8 cellular contexts compared by ENCODE assay signal in genomic region chr2:88691339-88692183, GRCh38. TPM values are rescaled to one million over a fixed set of nuclear protein-coding genes. Genes with fewer than 3 reads are reported as not detected.
A peak's percentile ranks its signal among the peaks of the same experiment; 100 is the strongest.
DNase-seq lines count a peak whose midpoint lies in the region; TF ChIP-seq lines count a peak whose summit lies in the region.

RPIA (plus strand) TSS chr2:88691673; CDS start chr2:88691699, 26 bp downstream.

- DNase-seq in COR-L47 (lab: John Stamatoyannopoulos, UW) (peak; percentile 98), GM20000 (ENCODE audit: low spot score) (peak; percentile 97), HT-29 (ENCODE audit: low spot score) (peak; percentile 98), medulla oblongata (ENCODE audit: extremely low spot score) (peak; percentile 99)
- peak; percentile 98 for DNase-seq in NK-92 treated with Interleukin-12 subunit alpha and Interleukin-12 subunit beta, amount 100 ng/mL, for 24 hours (lab: John Stamatoyannopoulos, UW)
- DNase-seq in activated CD8-positive, alpha-beta memory T cell treated with anti-CD3 and anti-CD28 coated beads for 24 hours, result peak; percentile 98
- DNase-seq in effector memory CD4-positive, alpha-beta T cell, result peak; percentile 94 to 98 (median 98)
- peak; percentile 98 for DNase-seq in stimulated activated CD8-positive, alpha-beta memory T cell treated with anti-CD3 and anti-CD28 coated beads, Interleukin-12 subunit alpha, Interleukin-12 subunit beta, amount 100 ng/mL, for 1 hour (ENCODE audit: low read depth)

- H3K9me3 ChIP-seq in effector memory CD4-positive, alpha-beta T cell (ENCODE audit: control insufficient read depth, low read length), result no peaks in the 10 kb centered on the region

- no peaks in the 10 kb centered on the region for H3K27me3 ChIP-seq in effector memory CD4-positive, alpha-beta T cell (replicated peaks; ENCODE audit: control insufficient read depth, insufficient read depth, low read length, poor library complexity, severe bottlenecking)

- H3K4me1 ChIP-seq in effector memory CD4-positive, alpha-beta T cell (ENCODE audit: control insufficient read depth, insufficient read depth, low read length, poor library complexity, severe bottlenecking), result peaks cover 16% of the 10 kb centered on the region

- H3K27ac ChIP-seq in effector memory CD4-positive, alpha-beta T cell (ENCODE audit: insufficient read depth, low read length, poor library complexity, severe bottlenecking), result peak within 1 kb of the TSS; percentile 82

- H3K36me3 ChIP-seq in effector memory CD4-positive, alpha-beta T cell (ENCODE audit: control insufficient read depth, insufficient read depth, low read length), result no peaks in the 10 kb centered on the region

- peak; percentile 54 for TF ChIP-seq CTCF in GM20000 (IDR thresholded peaks at IDR 0.05; ENCODE audit: extremely low read depth, missing control alignments)

- H3K4me3 ChIP-seq in effector memory CD4-positive, alpha-beta T cell (ENCODE audit: insufficient read depth, low read depth, low read length, poor library complexity, severe bottlenecking), result peak within 1 kb of the TSS; percentile 91

RNA-seq across cellular contexts. Expression of gene RPIA, which starts in this region (rescaled TPM):
- total RNA-seq in HT-29 (2014; rRNA removed; shearing (Covaris generic)), result 12.5 and 15.7 TPM in 2 replicates

Comparison
In these comparisons a context has a peak if more than half of its experiments do, and no peak if none do; other contexts are left out.
1. Peak in every context shown above with its lines: DNase-seq, H3K4me3 ChIP-seq and H3K27ac ChIP-seq.